Comparison of ENCODE assay signal across 15 cellular contexts in the genomic region with DNA sequence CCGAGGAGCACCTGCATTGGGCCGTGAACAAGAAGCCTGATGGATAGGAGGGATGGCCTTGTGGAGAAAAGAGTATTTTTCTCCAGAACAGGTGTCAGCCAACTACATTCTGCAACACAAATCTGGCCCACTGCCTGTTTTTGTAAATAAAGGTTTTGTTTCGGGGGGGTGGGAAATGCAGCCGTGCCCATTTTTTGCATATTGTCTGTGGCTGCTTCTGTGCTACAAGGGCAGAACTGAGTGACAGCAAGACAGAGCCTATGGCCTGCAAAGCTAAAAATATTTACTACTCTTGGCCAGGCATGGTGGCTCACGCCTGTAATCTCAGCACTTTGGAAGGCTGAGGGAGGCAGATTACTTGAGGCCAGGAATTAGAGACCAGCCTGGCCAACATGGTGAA.
DNase-seq lines count a peak whose midpoint lies in the region; ATAC-seq and TF ChIP-seq lines count a peak whose summit lies in the region.
"Had no signal": no experiment of that assay in that cellular context is flagged by ENCODE, and none has a peak within 500 bp of the region (broad histone marks: within the 10 kb centered on the region; RNA-seq: fewer than 3 reads in every experiment).

No MANE protein-coding gene starts in this region.

- ATAC-seq in GM18519 (IDR thresholded peaks at IDR 0.05; ENCODE audit: low FRiP score, unreplicated experiment): peak; percentile 62
- ATAC-seq in GM21447 (IDR thresholded peaks at IDR 0.05; ENCODE audit: unreplicated experiment): peak; percentile 76
- ATAC-seq in HG03045 (IDR thresholded peaks at IDR 0.05; ENCODE audit: unreplicated experiment): peak; percentile 68
- ATAC-seq: activated T-cell treated with anti-CD3 and anti-CD28 coated beads, Interleukin-2, amount 50 U/mL, for 4 hours; K562; Panc1 had no signal

- peak overlapping the region in 1 of 4 donors; percentile 55 for H3K27ac ChIP-seq in Peyer's patch
- H3K27ac ChIP-seq: thoracic aorta had no signal

- DNase-seq in Peyer's patch (peak in 2 of 3 donors; percentile 68 to 70), KBM-7 (no peak), DMS153 treated with DMSO at 0.1 percent for 48 hours (lab: John Stamatoyannopoulos, UW; ENCODE audit: unreplicated experiment) (no peak), osteocyte (ENCODE audit: extremely low spot score, unreplicated experiment) (no peak), NCI-H2196 treated with DMSO at 0.1 percent for 48 hours (lab: John Stamatoyannopoulos, UW; ENCODE audit: unreplicated experiment) (no peak)
- DNase-seq: activated T-cell treated with anti-CD3 and anti-CD28 coated beads, Interleukin-2, amount 50 U/mL, for 4 hours; C1 segment of cervical spinal cord; GF-D8; mesenchymal stem cell had no signal

- no peak overlapping the region for H3K27ac Mint-ChIP-seq in osteocyte (ENCODE audit: unreplicated experiment)

- no peaks in the 10 kb centered on the region for H3K9me3 Mint-ChIP-seq in osteocyte (ENCODE audit: unreplicated experiment)
- H3K9me3 Mint-ChIP-seq: activated T-cell treated with anti-CD3 and anti-CD28 coated beads, Interleukin-2, amount 50 U/mL, for 4 hours had no signal

- peaks cover 0 to 6% (median 0%) of the 10 kb centered on the region in 4 donors for H3K4me1 ChIP-seq in Peyer's patch

- H3K27me3 Mint-ChIP-seq in osteocyte (ENCODE audit: unreplicated experiment): peaks cover 26% of the 10 kb centered on the region

- H3K36me3 ChIP-seq in Peyer's patch: no peaks in the 10 kb centered on the region
- H3K36me3 ChIP-seq: thoracic aorta had no signal

- H3K9me3 ChIP-seq in Peyer's patch: no peaks in the 10 kb centered on the region
- H3K9me3 ChIP-seq: thoracic aorta had no signal

- no peak overlapping the region for H3K4me3 Mint-ChIP-seq in osteocyte (ENCODE audit: unreplicated experiment)
- H3K4me3 Mint-ChIP-seq: activated T-cell treated with anti-CD3 and anti-CD28 coated beads, Interleukin-2, amount 50 U/mL, for 4 hours had no signal

- H3K36me3 Mint-ChIP-seq in osteocyte (ENCODE audit: unreplicated experiment): no peaks in the 10 kb centered on the region

- TF ChIP-seq CTCF in Peyer's patch (IDR thresholded peaks at IDR 0.05): no peak
- no peak for TF ChIP-seq CTCF in osteocyte (IDR thresholded peaks at IDR 0.05)

- in situ Hi-C loops in KBM-7 (cut with MboI; ENCODE audit: low pct_unique_long_range_greater_than_20kb, low sequenced_read_pairs): no loop called here

- TF ChIP-seq POLR2A in Peyer's patch (IDR thresholded peaks at IDR 0.05): no peak

- H3K4me1 Mint-ChIP-seq in osteocyte (ENCODE audit: unreplicated experiment): peaks cover 2% of the 10 kb centered on the region

- H3K4me3 ChIP-seq in Peyer's patch: no peak overlapping the region
- H3K4me3 ChIP-seq: K562, thoracic aorta had no signal

- H3K27me3 ChIP-seq in Peyer's patch: no peaks in the 10 kb centered on the region

Comparison
In these comparisons a context has a peak if more than half of its experiments do, and no peak if none do; other contexts are left out.
1. DNase-seq: peak in Peyer's patch (2 of 3); none in KBM-7 (single experiment), DMS153 treated with DMSO at 0.1 percent for 48 hours (single experiment), osteocyte (single experiment) and NCI-H2196 treated with DMSO at 0.1 percent for 48 hours (single experiment).
2. Peak in every context shown above with its lines, with median percentiles within 50 percentile points of each other: ATAC-seq.